9 cellular contexts compared by ENCODE assay signal in genomic region chr17:44828919-44829557, GRCh38. TPM values are rescaled to one million over a fixed set of nuclear protein-coding genes. Genes with fewer than 3 reads are reported as not detected.
DNase-seq lines count a peak whose midpoint lies in the region; ATAC-seq, FAIRE-seq and TF ChIP-seq lines count a peak whose summit lies in the region.
"Had no signal": no experiment of that assay in that cellular context is flagged by ENCODE, and none has a peak within 500 bp of the region (broad histone marks: within the 10 kb centered on the region; RNA-seq: fewer than 3 reads in every experiment).

No MANE protein-coding gene starts in this region.

- H3K4me3 ChIP-seq in mucosa of rectum (ENCODE audit: low read length in 2 of 2), result peak overlapping the region; percentile 6 to 67

- ATAC-seq in GM19328 (IDR thresholded peaks at IDR 0.05; ENCODE audit: unreplicated experiment), result no peak
- no peak for ATAC-seq in GM19455 (IDR thresholded peaks at IDR 0.05; ENCODE audit: unreplicated experiment)
- no peak for ATAC-seq in HG02588 (IDR thresholded peaks at IDR 0.05; ENCODE audit: unreplicated experiment)

- peak overlapping the region; percentile 79 for H3K27ac Mint-ChIP-seq in chondrocyte (ENCODE audit: unreplicated experiment)

- no peaks in the 10 kb centered on the region for H3K27me3 Mint-ChIP-seq in chondrocyte (ENCODE audit: low read depth)

- no peaks in the 10 kb centered on the region for H3K9me3 Mint-ChIP-seq in chondrocyte (ENCODE audit: low read depth)

- H3K4me1 ChIP-seq in mucosa of rectum (ENCODE audit: control insufficient read depth in 2 of 2, insufficient read depth in 2 of 2, low read length in 2 of 2), result peaks cover 0 to 5% of the 10 kb centered on the region in 2 donors

- no peaks in the 10 kb centered on the region for H3K36me3 Mint-ChIP-seq in chondrocyte (ENCODE audit: low read depth)

- DNase-seq in NCI-H2171 treated with DMSO at 0.1 percent for 48 hours (lab: John Stamatoyannopoulos, UW) (peak; percentile 47), chondrocyte (ENCODE audit: low spot score) (no peak)
- no peak for DNase-seq in stimulated activated CD8-positive, alpha-beta memory T cell treated with anti-CD3 and anti-CD28 coated beads, Interleukin-4, amount 100 ng/mL, for 48 hours

- peak; percentile 74 for FAIRE-seq in G401.6 (lab: Jason Lieb, UNC)

- TF ChIP-seq CTCF in chondrocyte (IDR thresholded peaks at IDR 0.05), result no peak

- H3K4me3 Mint-ChIP-seq in chondrocyte (ENCODE audit: unreplicated experiment), result peak overlapping the region; percentile 88

- H3K9me3 ChIP-seq in mucosa of rectum (ENCODE audit: control insufficient read depth in 2 of 2, low read length in 2 of 2), result no peaks in the 10 kb centered on the region

- peaks cover 29% of the 10 kb centered on the region for H3K4me1 Mint-ChIP-seq in chondrocyte (ENCODE audit: low read depth)

- H3K9ac ChIP-seq in mucosa of rectum (ENCODE audit: low read depth in 1 of 2, low read length in 2 of 2), result peak overlapping the region in 1 of 2 donors; percentile 39

- no peaks in the 10 kb centered on the region for H3K36me3 ChIP-seq in mucosa of rectum (ENCODE audit: control insufficient read depth in 2 of 2, insufficient read depth in 2 of 2, low read length in 2 of 2)

- H3K27me3 ChIP-seq in mucosa of rectum (ENCODE audit: control insufficient read depth in 2 of 2, insufficient read depth in 2 of 2, low read length in 2 of 2), result peaks cover 19 to 30% of the 10 kb centered on the region in 2 donors

- peak overlapping the region in 1 of 2 donors; percentile 61 for H3K27ac ChIP-seq in mucosa of rectum (ENCODE audit: low read depth in 2 of 2, low read length in 2 of 2)

RNA-seq across cellular contexts. Expression of gene GJC1, which starts 1.0 kb away (rescaled TPM):
- total RNA-seq in chondrocyte, result 26.8 to 50.5 TPM (median 46.4 TPM) in 3 replicates

RNA-seq across cellular contexts. Expression of gene HIGD1B, which starts 18.6 kb away (rescaled TPM):
- 0.82 to 0.97 TPM in 2 of 3 replicates, not detected in the other for total RNA-seq in chondrocyte
- total RNA-seq: T-helper 2 cell treated with Interferon-gamma antibody and Interleukin-4, amounts not matched to agents 100 ng/mL and 5 ng/mL, for 36 hours had no signal
